Comparison of ENCODE assay signal across 27 cellular contexts in genomic region chrY:13227354-13227953, GRCh38.
DNase-seq lines count a peak whose midpoint lies in the region; ATAC-seq and TF ChIP-seq lines count a peak whose summit lies in the region.
"Had no signal": no experiment of that assay in that cellular context is flagged by ENCODE, and none has a peak within 500 bp of the region (broad histone marks: within the 10 kb centered on the region; RNA-seq: fewer than 3 reads in every experiment).

No MANE protein-coding gene starts in this region.

- TF ChIP-seq RAD21 in liver (IDR thresholded peaks at IDR 0.05), result peak in 1 of 2 donors; percentile 23

- H3K9me3 Mint-ChIP-seq in endothelial cell (ENCODE audit: unreplicated experiment), result no peaks in the 10 kb centered on the region
- H3K9me3 Mint-ChIP-seq: natural killer cell treated with Interleukin-12 subunit alpha and Interleukin-12 subunit beta and Interleukin-15 and Interleukin-18, amount 100 ng/mL, for 72 hours had no signal

- H3K9me3 ChIP-seq in liver (ENCODE audit: control insufficient read depth in 4 of 4, low read length in 3 of 4), result no peaks in the 10 kb centered on the region
- H3K9me3 ChIP-seq in mucosa of descending colon, result no peaks in the 10 kb centered on the region
- H3K9me3 ChIP-seq: lower lobe of right lung, transverse colon had no signal

- no peaks in the 10 kb centered on the region for H3K27me3 ChIP-seq in liver (ENCODE audit: control insufficient read depth in 4 of 4, insufficient read depth in 4 of 4, low read length in 3 of 4)
- H3K27me3 ChIP-seq: transverse colon had no signal

- peak; percentile 37 for DNase-seq in EL
- peak; percentile 49 for DNase-seq in LNCaP clone FGC (ENCODE audit: low read depth)
- DNase-seq in amniotic epithelial cell (ENCODE audit: low read depth), result peak; percentile 4
- no peak for DNase-seq in mucosa of descending colon
- DNase-seq in Kasumi-1 (lab: John Stamatoyannopoulos, UW), result no peak
- DNase-seq in endothelial cell (ENCODE audit: low spot score), result no peak
- DNase-seq: activated CD4-positive, alpha-beta T cell treated with anti-CD3 and anti-CD28 coated beads for 36 hours; activated CD8-positive, alpha-beta memory T cell treated with anti-CD3 and anti-CD28 coated beads for 24 hours; activated effector memory CD4-positive, alpha-beta T cell treated with Interleukin-2 at 50 U/mL for 16 hours; activated naive CD8-positive, alpha-beta T cell treated with anti-CD3 and anti-CD28 coated beads, Interleukin-2, amount 10 ng/mL, durations not matched to agents 7 days and 5 days; DMS79; head of caudate nucleus; lower lobe of right lung; NCI-H1092 treated with DMSO at 0.1 percent for 48 hours; NCI-H187; NCI-H345; NCI-H774; retina; stimulated activated CD4-positive, alpha-beta T cell treated with anti-CD3 and anti-CD28 coated beads, Interleukin-1b, Interleukin-23, amount 100 ng/mL, for 48 hours; transverse colon had no signal

- no peak overlapping the region for H3K27ac ChIP-seq in liver (ENCODE audit: low read depth in 1 of 2, low read length in 2 of 2)
- H3K27ac ChIP-seq: C4-2B, lower lobe of right lung, SK-N-MC, transverse colon had no signal

- H3K27me3 Mint-ChIP-seq in endothelial cell (ENCODE audit: unreplicated experiment), result peaks cover 8% of the 10 kb centered on the region
- H3K27me3 Mint-ChIP-seq: activated CD4-positive, alpha-beta T cell treated with anti-CD3 and anti-CD28 coated beads for 36 hours; central memory CD8-positive, alpha-beta T cell; natural killer cell treated with Interleukin-12 subunit alpha and Interleukin-12 subunit beta and Interleukin-15 and Interleukin-18, amount 100 ng/mL, for 72 hours had no signal

- no peak overlapping the region for H3K27ac Mint-ChIP-seq in endothelial cell (ENCODE audit: unreplicated experiment)
- H3K27ac Mint-ChIP-seq: activated CD4-positive, alpha-beta T cell treated with anti-CD3 and anti-CD28 coated beads for 36 hours; activated naive CD8-positive, alpha-beta T cell treated with anti-CD3 and anti-CD28 coated beads, Interleukin-2, amount 10 ng/mL, durations not matched to agents 7 days and 5 days; GM23338; natural killer cell treated with Interleukin-12 subunit alpha and Interleukin-12 subunit beta and Interleukin-15 and Interleukin-18, amount 100 ng/mL, for 72 hours had no signal

- WGBS in liver, result 62% methylated on average over 2 of the region's 2 CpGs

- H3K36me3 ChIP-seq in liver (ENCODE audit: control insufficient read depth in 4 of 4, insufficient read depth in 3 of 4, low read depth in 1 of 4, low read length in 3 of 4), result no peaks in the 10 kb centered on the region
- no peaks in the 10 kb centered on the region for H3K36me3 ChIP-seq in mucosa of descending colon (ENCODE audit: low read depth)
- H3K36me3 ChIP-seq: lower lobe of right lung, transverse colon had no signal

- H3K4me3 ChIP-seq in LNCaP clone FGC (ENCODE audit: low read depth, low read length), result no peak overlapping the region
- no peak overlapping the region for H3K4me3 ChIP-seq in liver (ENCODE audit: low read depth in 1 of 3, low read length in 3 of 3)
- no peak overlapping the region for H3K4me3 ChIP-seq in mucosa of descending colon
- H3K4me3 ChIP-seq: GM23338, lower lobe of right lung, SK-N-MC, smooth muscle cell, transverse colon had no signal

- intact Hi-C loops in mucosa of descending colon (cut with DNase I, micrococcal nuclease), result no loop called here

- TF ChIP-seq CTCF in LNCaP clone FGC (IDR thresholded peaks at IDR 0.05; ENCODE audit: control insufficient read depth, extremely low read depth, insufficient read depth) (0 out of 2 replicates have a peak, but pooled peaks have one; percentile 21), liver (IDR thresholded peaks at IDR 0.05; ENCODE audit: low read depth, low read length, missing input control) (no peak), mucosa of descending colon (IDR thresholded peaks at IDR 0.05) (no peak), endothelial cell (IDR thresholded peaks at IDR 0.05; ENCODE audit: unreplicated experiment) (no peak)

- no peak for ATAC-seq in mucosa of descending colon
- ATAC-seq: activated CD4-positive, alpha-beta T cell treated with anti-CD3 and anti-CD28 coated beads for 36 hours; GM23338; lower lobe of right lung; natural killer cell treated with Interleukin-12 subunit alpha and Interleukin-12 subunit beta and Interleukin-15 and Interleukin-18, amount 100 ng/mL, for 72 hours had no signal

- H3K4me1 Mint-ChIP-seq in endothelial cell (ENCODE audit: unreplicated experiment), result no peaks in the 10 kb centered on the region
- H3K4me1 Mint-ChIP-seq: activated CD4-positive, alpha-beta T cell treated with anti-CD3 and anti-CD28 coated beads for 36 hours; activated naive CD8-positive, alpha-beta T cell treated with anti-CD3 and anti-CD28 coated beads, Interleukin-2, amount 10 ng/mL, durations not matched to agents 7 days and 5 days had no signal

- H3K36me3 Mint-ChIP-seq in endothelial cell (ENCODE audit: low read depth, unreplicated experiment), result peaks cover under 1% of the 10 kb centered on the region
- H3K36me3 Mint-ChIP-seq: activated naive CD8-positive, alpha-beta T cell treated with anti-CD3 and anti-CD28 coated beads, Interleukin-2, amount 10 ng/mL, durations not matched to agents 7 days and 5 days had no signal

- no peak overlapping the region for H3K9ac ChIP-seq in liver (ENCODE audit: low read depth in 1 of 2, low read length in 2 of 2)

- H3K4me3 Mint-ChIP-seq in endothelial cell (ENCODE audit: unreplicated experiment), result no peak overlapping the region
- H3K4me3 Mint-ChIP-seq: activated CD4-positive, alpha-beta T cell treated with anti-CD3 and anti-CD28 coated beads for 36 hours; activated naive CD8-positive, alpha-beta T cell treated with anti-CD3 and anti-CD28 coated beads, Interleukin-2, amount 10 ng/mL, durations not matched to agents 7 days and 5 days; central memory CD8-positive, alpha-beta T cell; GM23338; natural killer cell treated with Interleukin-12 subunit alpha and Interleukin-12 subunit beta and Interleukin-15 and Interleukin-18, amount 100 ng/mL, for 72 hours had no signal

- H3K4me1 ChIP-seq in liver (ENCODE audit: control insufficient read depth in 4 of 4, insufficient read depth in 4 of 4, low read length in 3 of 4), result peaks cover 0 to 1% (median 0%) of the 10 kb centered on the region in 4 donors
- H3K4me1 ChIP-seq in mucosa of descending colon (ENCODE audit: low read depth), result no peaks in the 10 kb centered on the region
- H3K4me1 ChIP-seq: lower lobe of right lung, transverse colon had no signal

TF ChIP-seq in liver, 16 proteins besides CTCF, POLR2A, EP300 and RAD21:
- TF ChIP-seq FOXA2 (IDR thresholded peaks at IDR 0.05) (peak; percentile 33), FOXA1 (IDR thresholded peaks at IDR 0.05) (no peak)

Comparison
In these comparisons a context has a peak if more than half of its experiments do, and no peak if none do; other contexts are left out.
1. DNase-seq: peak in EL (single experiment), LNCaP clone FGC (single experiment) and amniotic epithelial cell (single experiment); none in mucosa of descending colon (0 of 3), Kasumi-1 (0 of 2) and endothelial cell (single experiment).